In the genomic region with DNA sequence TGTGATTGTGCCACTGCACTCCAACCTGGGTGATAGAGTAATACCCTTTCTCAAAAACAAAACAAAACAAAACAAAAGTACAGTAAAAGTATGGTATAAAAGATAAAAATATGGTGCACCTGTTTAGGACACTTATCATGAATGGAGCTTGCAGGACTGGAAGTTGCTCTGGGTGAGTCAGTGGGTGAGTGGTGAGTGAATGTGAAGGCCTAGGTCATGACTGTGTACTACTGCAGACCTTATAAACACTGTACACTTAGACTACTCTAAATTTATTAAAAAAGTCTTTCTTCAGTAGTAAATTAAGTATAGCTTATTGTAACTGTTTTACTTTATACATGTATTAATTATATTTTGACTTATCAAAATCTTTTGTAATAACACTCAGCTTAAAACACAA, we compare ENCODE assay signal across 27 cellular contexts. TPM values are rescaled to one million over a fixed set of nuclear protein-coding genes. Genes with fewer than 3 reads are reported as not detected.
A peak's percentile ranks its signal among the peaks of the same experiment; 100 is the strongest.
DNase-seq lines count a peak whose midpoint lies in the region; ATAC-seq and TF ChIP-seq lines count a peak whose summit lies in the region.
"Had no signal": no experiment of that assay in that cellular context is flagged by ENCODE, and none has a peak within 500 bp of the region (broad histone marks: within the 10 kb centered on the region; RNA-seq: fewer than 3 reads in every experiment).

No MANE protein-coding gene starts in this region.

- no peaks in the 10 kb centered on the region for H3K9me2 ChIP-seq in MM.1S (replicated peaks; ENCODE audit: insufficient read depth, low read length)
- H3K9me2 ChIP-seq: SK-N-SH had no signal

- H4K20me1 ChIP-seq in mammary epithelial cell (ENCODE audit: insufficient read depth, low read length) = no peaks in the 10 kb centered on the region
- H4K20me1 ChIP-seq in MM.1S (ENCODE audit: insufficient read depth, low read length) = no peaks in the 10 kb centered on the region

- H3K4me1 ChIP-seq in mammary epithelial cell (ENCODE audit: insufficient read depth, low read length) = no peaks in the 10 kb centered on the region
- H3K4me1 ChIP-seq in MM.1S (ENCODE audit: low read length) = peaks cover 19% of the 10 kb centered on the region
- H3K4me1 ChIP-seq in colonic mucosa = no peaks in the 10 kb centered on the region

- peaks cover 12% of the 10 kb centered on the region for H3K36me3 Mint-ChIP-seq in MCF 10A (ENCODE audit: insufficient read depth, unreplicated experiment)

- no peaks in the 10 kb centered on the region for H3K27me3 Mint-ChIP-seq in MCF 10A (ENCODE audit: insufficient read depth, unreplicated experiment)
- H3K27me3 Mint-ChIP-seq: B cell, IgD-negative memory B cell had no signal

- in situ Hi-C loops in mammary epithelial cell (cut with MboI; ENCODE audit: low sequenced_read_pairs in 2 of 2) = no loop called here
- in situ Hi-C loops in brain microvascular endothelial cell (cut with HindIII; ENCODE audit: low pct_ligation_motif_present, low sequenced_read_pairs) = no loop called here

- dilution Hi-C loops in mammary epithelial cell (cut with HindIII; ENCODE audit: low sequenced_read_pairs) = no loop called here

- H3K79me2 ChIP-seq in mammary epithelial cell (ENCODE audit: insufficient read depth, low read length) (no peaks in the 10 kb centered on the region), MM.1S (ENCODE audit: low read length) (no peaks in the 10 kb centered on the region)

- H3K27ac ChIP-seq in mammary epithelial cell (ENCODE audit: insufficient read depth, low read depth, low read length) (no peak overlapping the region), MM.1S (ENCODE audit: low read length) (peak overlapping the region; percentile 47; the same call in 1 of the 2 replicates), brain microvascular endothelial cell (no peak overlapping the region), colonic mucosa (no peak overlapping the region)
- H3K27ac ChIP-seq: 22Rv1, C4-2B, KMS-11 had no signal

- no peak for ATAC-seq in GM21390 (IDR thresholded peaks at IDR 0.05; ENCODE audit: unreplicated experiment)
- ATAC-seq: CD8-positive, alpha-beta T cell; Panc1 had no signal

- no peak overlapping the region for H3K27ac Mint-ChIP-seq in MCF 10A (ENCODE audit: low read depth, unreplicated experiment)
- H3K27ac Mint-ChIP-seq: B cell; CD8-positive, alpha-beta T cell had no signal

- no peak overlapping the region for H2AFZ ChIP-seq in mammary epithelial cell (ENCODE audit: low read depth, low read length)
- H2AFZ ChIP-seq in MM.1S (ENCODE audit: low read length) = no peak overlapping the region

- H3K9ac ChIP-seq in mammary epithelial cell (ENCODE audit: insufficient read depth, low read length) (no peak overlapping the region), MM.1S (ENCODE audit: low read length) (no peak overlapping the region), colonic mucosa (ENCODE audit: low read depth in 2 of 2, low read length in 2 of 2) (no peak overlapping the region)
- H3K9ac ChIP-seq: KMS-11, SK-N-SH had no signal

- no peak overlapping the region for H3K4me3 ChIP-seq in mammary epithelial cell (replicated peaks in 1 of 3; ENCODE audit: insufficient read depth in 1 of 3, low read depth in 2 of 3, low read length in 3 of 3)
- H3K4me3 ChIP-seq in MM.1S (ENCODE audit: low read length) = no peak overlapping the region
- H3K4me3 ChIP-seq in brain microvascular endothelial cell (ENCODE audit: low read depth, low read length) = no peak overlapping the region
- H3K4me3 ChIP-seq in colonic mucosa = no peak overlapping the region

- DNase-seq in mammary epithelial cell (peak; percentile 8), MCF 10A (ENCODE audit: unreplicated experiment) (no peak), MM.1S (no peak), brain microvascular endothelial cell (peak; percentile 3), RPMI8226 (no peak), colonic mucosa (no peak), NCI-H2196 treated with DMSO at 0.1 percent for 48 hours (lab: John Stamatoyannopoulos, UW; ENCODE audit: unreplicated experiment) (no peak)
- DNase-seq: Caco-2; CD8-positive, alpha-beta T cell; DMS79; EL; GF-D8; MV-4-11; NCI-H1105; NCI-H146; NCI-H1930; NCI-H2107; NCI-H526 treated with DMSO at 0.1 percent for 48 hours; SK-N-SH; SW 1271 had no signal

- intact Hi-C loops in mammary epithelial cell (cut with micrococcal nuclease) (no loop called here), MCF 10A (cut with micrococcal nuclease) (no loop called here), colonic mucosa (cut with DNase I) (no loop called here)

- H3K36me3 ChIP-seq in mammary epithelial cell (ENCODE audit: insufficient read depth, low read length) (no peaks in the 10 kb centered on the region), MM.1S (replicated peaks; ENCODE audit: insufficient read depth, low read length) (no peaks in the 10 kb centered on the region), brain microvascular endothelial cell (replicated peaks) (no peaks in the 10 kb centered on the region), colonic mucosa (no peaks in the 10 kb centered on the region)

- H3K4me3 Mint-ChIP-seq in MCF 10A (ENCODE audit: unreplicated experiment) = no peak overlapping the region
- H3K4me3 Mint-ChIP-seq: B cell; CD8-positive, alpha-beta T cell; IgD-negative memory B cell had no signal

- H3K9me3 ChIP-seq in mammary epithelial cell (replicated peaks; ENCODE audit: insufficient read depth, low read length) (no peaks in the 10 kb centered on the region), MM.1S (replicated peaks; ENCODE audit: insufficient read depth, low read length) (no peaks in the 10 kb centered on the region), colonic mucosa (no peaks in the 10 kb centered on the region)
- H3K9me3 ChIP-seq: Caco-2, SK-N-SH had no signal

- no peak overlapping the region for H3K4me2 ChIP-seq in mammary epithelial cell (ENCODE audit: insufficient read depth, low read depth, low read length)
- no peak overlapping the region for H3K4me2 ChIP-seq in MM.1S (ENCODE audit: low read depth, low read length)
- H3K4me2 ChIP-seq: KMS-11, SK-N-SH had no signal

- H3F3A ChIP-seq in MM.1S (ENCODE audit: insufficient read depth, low read length) = peaks cover 9% of the 10 kb centered on the region

- CTCF ChIA-PET in mammary epithelial cell (lab: Charles Lee; ENCODE audit: low non-redundant PET) (no interaction called here), MCF 10A (lab: Yijun Ruan, JAX) (interaction anchor here (0.6 to 8.3 kb wide), 6 partner anchors 9 to 1163 kb away, joined by 3 to 86 read pairs (median 4); no protein-coding TSS in a partner anchor)

- BruUV-seq in mammary epithelial cell (replicated peaks; lab: Mats Ljungman, UMichigan) = no TSS peak
- no TSS peak for BruUV-seq in MCF 10A (replicated peaks; lab: Mats Ljungman, UMichigan)

- POLR2A ChIA-PET in MCF 10A (lab: Yijun Ruan, JAX) = no interaction called here

- H3K27me3 ChIP-seq in mammary epithelial cell (ENCODE audit: insufficient read depth, low read length) (no peaks in the 10 kb centered on the region), MM.1S (replicated peaks; ENCODE audit: insufficient read depth, low read length) (no peaks in the 10 kb centered on the region), brain microvascular endothelial cell (replicated peaks) (no peaks in the 10 kb centered on the region), colonic mucosa (no peaks in the 10 kb centered on the region)

- peaks cover 6% of the 10 kb centered on the region for H3K9me3 Mint-ChIP-seq in MCF 10A (ENCODE audit: unreplicated experiment)
- H3K9me3 Mint-ChIP-seq: CD8-positive, alpha-beta T cell had no signal

- TF ChIP-seq CTCF in mammary epithelial cell (conservative IDR thresholded peaks at IDR 0.05 in 1 of 2, IDR thresholded peaks at IDR 0.05 in 1 of 2; ENCODE audit: extremely low read depth in 1 of 2, insufficient read depth in 1 of 2, low read depth in 1 of 2, low read length in 2 of 2) = no peak
- TF ChIP-seq CTCF in MCF 10A (IDR thresholded peaks at IDR 0.05; ENCODE audit: unreplicated experiment) = no peak
- no peak for TF ChIP-seq CTCF in MM.1S (IDR thresholded peaks at IDR 0.05; ENCODE audit: low read length)
- TF ChIP-seq CTCF in brain microvascular endothelial cell (IDR thresholded peaks at IDR 0.05; ENCODE audit: low read depth, low read length, missing control alignments) = no peak
- no peak for TF ChIP-seq CTCF in colonic mucosa (IDR thresholded peaks at IDR 0.05)

- no peaks in the 10 kb centered on the region for H3K4me1 Mint-ChIP-seq in MCF 10A (ENCODE audit: insufficient read depth, unreplicated experiment)
- H3K4me1 Mint-ChIP-seq: B cell had no signal

RNA-seq across cellular contexts. Expression of a gene that starts 46.0 kb away (rescaled TPM):
- total RNA-seq in mammary epithelial cell (10 to 100 TPM; 18.6 to 20.8 TPM), MCF 10A (2022) (13.0 and 13.8 TPM in 2 replicates), colonic mucosa (10 to 100 TPM; 17.3 to 19.1 TPM)
- 17.1 TPM for polyA plus RNA-seq in mammary epithelial cell
- polyA minus RNA-seq in mammary epithelial cell = 98.9 TPM

Comparison
In these comparisons a context has a peak if more than half of its experiments do, and no peak if none do; other contexts are left out.
1. DNase-seq: peak in mammary epithelial cell (single experiment) and brain microvascular endothelial cell (single experiment); none in MCF 10A (single experiment), MM.1S (single experiment), RPMI8226 (single experiment), colonic mucosa (single experiment) and NCI-H2196 treated with DMSO at 0.1 percent for 48 hours (single experiment).